Comparison of ENCODE assay signal across 2 cellular contexts in the genomic region with DNA sequence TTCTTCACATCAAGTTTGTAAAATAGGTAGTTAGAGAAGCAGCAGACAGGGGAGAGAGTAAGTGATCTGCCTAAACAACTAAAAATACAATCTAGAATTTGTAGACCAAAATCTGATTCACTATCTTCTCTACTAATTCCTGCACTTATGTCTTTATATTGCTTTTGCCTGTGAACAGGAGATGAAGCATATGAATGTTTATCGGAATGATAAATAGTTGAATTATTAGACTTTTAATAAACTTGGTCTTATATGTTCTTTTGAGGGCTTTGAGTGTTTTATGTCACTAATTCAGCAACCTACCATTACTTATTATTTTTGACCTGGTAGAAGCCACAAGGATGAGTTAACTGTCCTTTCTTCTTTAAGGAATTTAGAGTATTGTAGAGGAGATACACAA.
TF ChIP-seq lines count a peak whose summit lies in the region.

No MANE protein-coding gene starts in this region.

TF ChIP-seq in IMR-90, 13 proteins besides CTCF, POLR2A, EP300 and RAD21:
- TF ChIP-seq NFE2L2 (IDR thresholded peaks at IDR 0.05; ENCODE audit: low read depth, low read length) (no peak), FOS (IDR thresholded peaks at IDR 0.05; ENCODE audit: low read depth, low read length) (no peak), MAZ (IDR thresholded peaks at IDR 0.05; ENCODE audit: borderline replicate concordance, low read depth, low read length) (no peak), RFX5 (IDR thresholded peaks at IDR 0.05; ENCODE audit: low read depth, low read length) (no peak), CHD1 (IDR thresholded peaks at IDR 0.05; ENCODE audit: low read depth, low read length) (no peak), SMC3 (IDR thresholded peaks at IDR 0.05; ENCODE audit: low read depth, low read length) (no peak), CEBPB (IDR thresholded peaks at IDR 0.05; ENCODE audit: low read depth, low read length) (no peak)
- TF ChIP-seq, protein P1, sequence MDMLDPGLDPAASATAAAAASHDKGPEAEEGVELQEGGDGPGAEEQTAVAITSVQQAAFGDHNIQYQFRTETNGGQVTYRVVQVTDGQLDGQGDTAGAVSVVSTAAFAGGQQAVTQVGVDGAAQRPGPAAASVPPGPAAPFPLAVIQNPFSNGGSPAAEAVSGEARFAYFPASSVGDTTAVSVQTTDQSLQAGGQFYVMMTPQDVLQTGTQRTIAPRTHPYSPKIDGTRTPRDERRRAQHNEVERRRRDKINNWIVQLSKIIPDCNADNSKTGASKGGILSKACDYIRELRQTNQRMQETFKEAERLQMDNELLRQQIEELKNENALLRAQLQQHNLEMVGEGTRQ (IDR thresholded peaks at IDR 0.05; ENCODE audit: low read depth, low read length): no peak
- TF ChIP-seq, protein P2, sequence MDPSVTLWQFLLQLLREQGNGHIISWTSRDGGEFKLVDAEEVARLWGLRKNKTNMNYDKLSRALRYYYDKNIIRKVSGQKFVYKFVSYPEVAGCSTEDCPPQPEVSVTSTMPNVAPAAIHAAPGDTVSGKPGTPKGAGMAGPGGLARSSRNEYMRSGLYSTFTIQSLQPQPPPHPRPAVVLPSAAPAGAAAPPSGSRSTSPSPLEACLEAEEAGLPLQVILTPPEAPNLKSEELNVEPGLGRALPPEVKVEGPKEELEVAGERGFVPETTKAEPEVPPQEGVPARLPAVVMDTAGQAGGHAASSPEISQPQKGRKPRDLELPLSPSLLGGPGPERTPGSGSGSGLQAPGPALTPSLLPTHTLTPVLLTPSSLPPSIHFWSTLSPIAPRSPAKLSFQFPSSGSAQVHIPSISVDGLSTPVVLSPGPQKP (IDR thresholded peaks at IDR 0.05; ENCODE audit: borderline replicate concordance, low read depth, low read length): no peak

TF ChIP-seq in K562, 482 proteins besides CTCF, POLR2A, EP300 and RAD21:
- no peak for TF ChIP-seq CEBPG (CRISPR knock-in tag; IDR thresholded peaks at IDR 0.05)
- TF ChIP-seq CEBPG (tag; conservative IDR thresholded peaks at IDR 0.05 in 1 of 2, IDR thresholded peaks at IDR 0.05 in 1 of 2): no peak
